Comparison of ENCODE assay signal across 34 cellular contexts in genomic region chr4:10532155-10532554, GRCh38.
"Had no signal": no experiment of that assay in that cellular context is flagged by ENCODE, and none has a peak within 500 bp of the region (broad histone marks: within the 10 kb centered on the region; RNA-seq: fewer than 3 reads in every experiment).

No MANE protein-coding gene starts in this region.

- H3K4me3 ChIP-seq: MG63 had no signal

- H3K9me3 ChIP-seq: MG63 had no signal

- DNase-seq: Karpas-422, Kasumi-1, MG63, MM.1S, MV-4-11, NCI-H1048, NCI-H1092, NCI-H1092 treated with DMSO at 0.1 percent for 48 hours, NCI-H1105, NCI-H1105 treated with DMSO at 0.1 percent for 48 hours, NCI-H1417, NCI-H1417 treated with DMSO at 0.1 percent for 48 hours, NCI-H1436, NCI-H1436 treated with DMSO at 0.1 percent for 48 hours, NCI-H146, NCI-H1694, NCI-H1694 treated with DMSO at 0.1 percent for 48 hours, NCI-H187, NCI-H187 treated with DMSO at 0.1 percent for 48 hours, NCI-H1930, NCI-H2029, NCI-H2029 treated with DMSO at 0.1 percent for 48 hours, NCI-H2081, NCI-H2081 treated with DMSO at 0.1 percent for 48 hours, NCI-H2107, NCI-H2171, NCI-H2171 treated with DMSO at 0.1 percent for 48 hours, NCI-H2227 treated with DMSO at 0.1 percent for 48 hours, NCI-H226, NCI-H345, NCI-H446, NCI-H446 treated with DMSO at 0.1 percent for 48 hours, NCI-H510A had no signal

- H3K9ac ChIP-seq: KMS-11 had no signal

- H3K4me2 ChIP-seq: KMS-11 had no signal

- H3K27ac ChIP-seq: KMS-11 had no signal

- H3K27me3 ChIP-seq: MG63 had no signal

- H3K36me3 ChIP-seq: MG63 had no signal
